In genomic region chr12:20122274-20122673, GRCh38 we compare ENCODE assay signal across 21 cellular contexts.
"Had no signal": no experiment of that assay in that cellular context is flagged by ENCODE, and none has a peak within 500 bp of the region (broad histone marks: within the 10 kb centered on the region; RNA-seq: fewer than 3 reads in every experiment).

No MANE protein-coding gene starts in this region.

- H3K27me3 ChIP-seq: adrenal gland, gastroesophageal sphincter, pancreas, right atrium auricular region, upper lobe of right lung had no signal

- H3K27ac ChIP-seq: adrenal gland, epithelial cell of prostate, gastroesophageal sphincter, pancreas, psoas muscle, right atrium auricular region, upper lobe of right lung had no signal

- H3K9me3 ChIP-seq: adrenal gland, gastroesophageal sphincter, pancreas, psoas muscle, right atrium auricular region, upper lobe of right lung had no signal

- H3K4me1 ChIP-seq: adrenal gland, pancreas, psoas muscle had no signal

- DNase-seq: activated CD4-positive, alpha-beta T cell treated with anti-CD3 and anti-CD28 coated beads for 36 hours; activated CD4-positive, alpha-beta T cell treated with anti-CD3 and anti-CD28 coated beads, Interleukin-2, amount 50 U/mL, for 4 hours; activated CD8-positive, alpha-beta memory T cell treated with anti-CD3 and anti-CD28 coated beads for 24 hours; activated CD8-positive, alpha-beta memory T cell treated with anti-CD3 and anti-CD28 coated beads, Interleukin-2, amount 50 U/mL, for 48 hours; activated naive CD4-positive, alpha-beta T cell; activated T-cell treated with anti-CD3 and anti-CD28 coated beads, Interleukin-2, amount 50 U/mL, for 4 hours; adrenal gland; cerebellar nuclear complex; cortex of kidney; endodermal cell; head of caudate nucleus; pancreas; psoas muscle; stimulated activated CD4-positive, alpha-beta T cell treated with anti-CD3 and anti-CD28 coated beads, Interleukin-4, amount 100 ng/mL, for 24 hours; stimulated activated naive CD4-positive, alpha-beta T cell treated with Interleukin-2 at 50 U/mL for 16 hours; upper lobe of right lung had no signal

- H3K36me3 ChIP-seq: adrenal gland, gastroesophageal sphincter, pancreas, right atrium auricular region, upper lobe of right lung had no signal

- ATAC-seq: activated CD4-positive, alpha-beta T cell treated with anti-CD3 and anti-CD28 coated beads for 36 hours; activated T-cell treated with anti-CD3 and anti-CD28 coated beads, Interleukin-2, amount 50 U/mL, for 4 hours; gastroesophageal sphincter; natural killer cell treated with Interleukin-12 subunit alpha and Interleukin-12 subunit beta and Interleukin-15 and Interleukin-18, amount 100 ng/mL, for 72 hours; pancreas; psoas muscle; upper lobe of right lung had no signal

- H3K4me3 ChIP-seq: adrenal gland, gastroesophageal sphincter, pancreas, psoas muscle, right atrium auricular region, upper lobe of right lung had no signal

- FAIRE-seq: islet of Langerhans, pancreas had no signal
